ENCODE assay signal across 1 cellular context in the genomic region with DNA sequence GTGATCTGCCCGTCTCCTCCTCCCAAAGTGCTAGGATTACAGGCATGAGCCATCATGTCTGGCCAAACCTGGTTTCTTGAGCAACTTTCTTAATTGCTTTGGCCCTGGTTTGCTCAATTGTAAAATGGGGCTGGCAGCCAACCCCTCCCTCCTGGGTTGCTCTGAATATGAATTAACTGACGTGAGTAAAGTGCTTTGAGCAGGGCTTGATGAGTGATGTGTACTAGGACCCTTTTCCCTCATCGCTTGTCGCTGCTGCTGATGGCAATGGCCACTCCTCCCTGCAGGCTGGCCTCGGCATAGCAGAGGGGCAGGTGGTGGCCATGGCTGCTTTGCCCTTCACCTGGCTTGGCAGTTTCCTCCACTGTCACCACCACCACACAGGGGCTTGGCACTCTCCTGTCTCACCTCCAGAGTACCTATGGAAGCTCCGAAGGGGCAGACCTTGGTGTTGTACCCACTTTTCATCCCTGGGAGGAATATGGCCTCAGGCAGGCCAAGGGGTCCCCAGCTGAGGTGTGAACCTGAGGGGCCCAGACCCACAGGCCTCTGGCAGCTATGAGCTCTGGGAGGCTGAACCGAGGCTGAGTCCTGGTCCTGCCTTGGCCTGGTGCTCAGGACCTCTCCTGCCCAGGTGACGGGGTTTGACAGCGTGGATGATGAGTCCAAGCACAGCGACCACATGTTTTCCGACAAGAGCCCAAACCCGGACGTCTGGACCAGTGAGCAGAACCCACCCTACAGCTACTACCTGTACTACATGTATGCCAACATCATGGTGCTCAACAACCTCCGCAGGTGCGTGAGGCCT.
TF ChIP-seq lines count a peak whose summit lies in the region.

No MANE protein-coding gene starts in this region.

TF ChIP-seq in GM23338, 12 proteins besides CTCF, POLR2A, EP300 and RAD21 (continued from another document):
- no peak for TF ChIP-seq CREB1 (CRISPR knock-in tag; IDR thresholded peaks at IDR 0.05; ENCODE audit: low read depth)
